ENCODE assay signal across 1 cellular context in the genomic region with DNA sequence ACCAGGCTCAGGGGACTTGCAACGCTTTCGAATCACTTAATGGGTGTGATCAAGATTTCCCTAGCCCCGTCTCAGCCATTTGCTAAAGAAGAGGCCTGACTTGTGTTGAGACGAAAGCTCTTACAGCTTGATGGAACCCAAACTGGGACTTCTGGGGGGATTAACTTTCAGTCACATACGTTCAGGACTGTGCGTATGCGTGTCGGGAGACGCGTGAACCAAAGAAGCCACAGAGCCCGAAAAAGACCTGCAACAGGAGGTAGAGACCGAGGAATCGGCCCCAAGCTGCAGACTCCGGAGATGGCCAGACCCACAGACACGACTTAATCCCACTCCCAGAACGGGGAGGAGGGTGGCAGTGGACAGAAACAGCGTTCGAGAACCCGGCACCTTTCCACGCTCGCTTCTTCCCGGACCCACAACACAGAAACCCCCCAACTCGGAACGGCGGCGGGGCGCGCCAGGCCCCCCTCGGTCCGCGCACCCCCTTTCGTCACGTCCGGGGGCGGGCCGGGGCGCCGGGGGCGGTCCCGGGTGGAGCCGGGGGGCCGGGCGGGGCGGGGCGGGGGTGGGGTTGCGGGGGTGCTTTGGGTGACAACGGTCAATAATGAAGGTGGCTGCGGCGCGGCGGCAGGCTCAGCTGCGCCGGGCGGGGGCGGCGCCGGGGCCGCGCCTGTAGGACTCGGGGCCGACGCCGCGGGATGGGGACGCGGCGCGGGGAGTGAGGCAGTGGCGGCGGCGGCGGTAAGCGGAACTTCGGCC.
TF ChIP-seq lines count a peak whose summit lies in the region.

Gene ATP11B (plus strand): TSS at position 604 of the 762 bp plus-strand sequence. CDS start 256 bp downstream, outside the sequence.

TF ChIP-seq in WTC11, 78 proteins besides CTCF, POLR2A, EP300 and RAD21 (continued from another document):
- TF ChIP-seq AFF4 (CRISPR knock-in tag; IDR thresholded peaks at IDR 0.05; ENCODE audit: borderline replicate concordance) (no peak), TEAD4 (CRISPR knock-in tag; IDR thresholded peaks at IDR 0.05) (no peak), SOX15 (CRISPR knock-in tag; IDR thresholded peaks at IDR 0.05) (no peak), GABPB1 (CRISPR knock-in tag; IDR thresholded peaks at IDR 0.05) (peak; percentile 34; the same call in 1 of the 2 replicates), ELF4 (CRISPR knock-in tag; IDR thresholded peaks at IDR 0.05; ENCODE audit: low read depth) (no peak), NFYB (CRISPR knock-in tag; conservative IDR thresholded peaks at IDR 0.05; ENCODE audit: low read depth) (no peak), MAX (CRISPR knock-in tag; IDR thresholded peaks at IDR 0.05) (peak; percentile 23; the same call in 1 of the 2 replicates), KAT7 (CRISPR knock-in tag; IDR thresholded peaks at IDR 0.05; ENCODE audit: borderline replicate concordance) (0 out of 2 replicates have a peak, but pooled peaks have one; percentile 12), ESRRA (CRISPR knock-in tag; IDR thresholded peaks at IDR 0.05; ENCODE audit: borderline replicate concordance) (no peak), SMAD3 (CRISPR knock-in tag; IDR thresholded peaks at IDR 0.05; ENCODE audit: borderline replicate concordance) (no peak), TCF7 (CRISPR knock-in tag; IDR thresholded peaks at IDR 0.05; ENCODE audit: low read depth) (no peak), NFATC4 (CRISPR knock-in tag; IDR thresholded peaks at IDR 0.05) (no peak), MXD4 (CRISPR knock-in tag; IDR thresholded peaks at IDR 0.05; ENCODE audit: borderline replicate concordance) (no peak)
- TF ChIP-seq, protein P1, sequence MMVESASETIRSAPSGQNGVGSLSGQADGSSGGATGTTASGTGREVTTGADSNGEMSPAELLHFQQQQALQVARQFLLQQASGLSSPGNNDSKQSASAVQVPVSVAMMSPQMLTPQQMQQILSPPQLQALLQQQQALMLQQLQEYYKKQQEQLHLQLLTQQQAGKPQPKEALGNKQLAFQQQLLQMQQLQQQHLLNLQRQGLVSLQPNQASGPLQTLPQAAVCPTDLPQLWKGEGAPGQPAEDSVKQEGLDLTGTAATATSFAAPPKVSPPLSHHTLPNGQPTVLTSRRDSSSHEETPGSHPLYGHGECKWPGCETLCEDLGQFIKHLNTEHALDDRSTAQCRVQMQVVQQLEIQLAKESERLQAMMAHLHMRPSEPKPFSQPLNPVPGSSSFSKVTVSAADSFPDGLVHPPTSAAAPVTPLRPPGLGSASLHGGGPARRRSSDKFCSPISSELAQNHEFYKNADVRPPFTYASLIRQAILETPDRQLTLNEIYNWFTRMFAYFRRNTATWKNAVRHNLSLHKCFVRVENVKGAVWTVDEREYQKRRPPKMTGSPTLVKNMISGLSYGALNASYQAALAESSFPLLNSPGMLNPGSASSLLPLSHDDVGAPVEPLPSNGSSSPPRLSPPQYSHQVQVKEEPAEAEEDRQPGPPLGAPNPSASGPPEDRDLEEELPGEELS (CRISPR knock-in tag; IDR thresholded peaks at IDR 0.05): peak; percentile 21; the same call in 1 of the 2 replicates
- TF ChIP-seq, protein P2, sequence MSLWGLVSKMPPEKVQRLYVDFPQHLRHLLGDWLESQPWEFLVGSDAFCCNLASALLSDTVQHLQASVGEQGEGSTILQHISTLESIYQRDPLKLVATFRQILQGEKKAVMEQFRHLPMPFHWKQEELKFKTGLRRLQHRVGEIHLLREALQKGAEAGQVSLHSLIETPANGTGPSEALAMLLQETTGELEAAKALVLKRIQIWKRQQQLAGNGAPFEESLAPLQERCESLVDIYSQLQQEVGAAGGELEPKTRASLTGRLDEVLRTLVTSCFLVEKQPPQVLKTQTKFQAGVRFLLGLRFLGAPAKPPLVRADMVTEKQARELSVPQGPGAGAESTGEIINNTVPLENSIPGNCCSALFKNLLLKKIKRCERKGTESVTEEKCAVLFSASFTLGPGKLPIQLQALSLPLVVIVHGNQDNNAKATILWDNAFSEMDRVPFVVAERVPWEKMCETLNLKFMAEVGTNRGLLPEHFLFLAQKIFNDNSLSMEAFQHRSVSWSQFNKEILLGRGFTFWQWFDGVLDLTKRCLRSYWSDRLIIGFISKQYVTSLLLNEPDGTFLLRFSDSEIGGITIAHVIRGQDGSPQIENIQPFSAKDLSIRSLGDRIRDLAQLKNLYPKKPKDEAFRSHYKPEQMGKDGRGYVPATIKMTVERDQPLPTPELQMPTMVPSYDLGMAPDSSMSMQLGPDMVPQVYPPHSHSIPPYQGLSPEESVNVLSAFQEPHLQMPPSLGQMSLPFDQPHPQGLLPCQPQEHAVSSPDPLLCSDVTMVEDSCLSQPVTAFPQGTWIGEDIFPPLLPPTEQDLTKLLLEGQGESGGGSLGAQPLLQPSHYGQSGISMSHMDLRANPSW (CRISPR knock-in tag; conservative IDR thresholded peaks at IDR 0.05; ENCODE audit: low read depth): no peak
- TF ChIP-seq, protein P3, sequence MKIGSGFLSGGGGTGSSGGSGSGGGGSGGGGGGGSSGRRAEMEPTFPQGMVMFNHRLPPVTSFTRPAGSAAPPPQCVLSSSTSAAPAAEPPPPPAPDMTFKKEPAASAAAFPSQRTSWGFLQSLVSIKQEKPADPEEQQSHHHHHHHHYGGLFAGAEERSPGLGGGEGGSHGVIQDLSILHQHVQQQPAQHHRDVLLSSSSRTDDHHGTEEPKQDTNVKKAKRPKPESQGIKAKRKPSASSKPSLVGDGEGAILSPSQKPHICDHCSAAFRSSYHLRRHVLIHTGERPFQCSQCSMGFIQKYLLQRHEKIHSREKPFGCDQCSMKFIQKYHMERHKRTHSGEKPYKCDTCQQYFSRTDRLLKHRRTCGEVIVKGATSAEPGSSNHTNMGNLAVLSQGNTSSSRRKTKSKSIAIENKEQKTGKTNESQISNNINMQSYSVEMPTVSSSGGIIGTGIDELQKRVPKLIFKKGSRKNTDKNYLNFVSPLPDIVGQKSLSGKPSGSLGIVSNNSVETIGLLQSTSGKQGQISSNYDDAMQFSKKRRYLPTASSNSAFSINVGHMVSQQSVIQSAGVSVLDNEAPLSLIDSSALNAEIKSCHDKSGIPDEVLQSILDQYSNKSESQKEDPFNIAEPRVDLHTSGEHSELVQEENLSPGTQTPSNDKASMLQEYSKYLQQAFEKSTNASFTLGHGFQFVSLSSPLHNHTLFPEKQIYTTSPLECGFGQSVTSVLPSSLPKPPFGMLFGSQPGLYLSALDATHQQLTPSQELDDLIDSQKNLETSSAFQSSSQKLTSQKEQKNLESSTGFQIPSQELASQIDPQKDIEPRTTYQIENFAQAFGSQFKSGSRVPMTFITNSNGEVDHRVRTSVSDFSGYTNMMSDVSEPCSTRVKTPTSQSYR (CRISPR knock-in tag; IDR thresholded peaks at IDR 0.05): no peak
- TF ChIP-seq, protein P4, sequence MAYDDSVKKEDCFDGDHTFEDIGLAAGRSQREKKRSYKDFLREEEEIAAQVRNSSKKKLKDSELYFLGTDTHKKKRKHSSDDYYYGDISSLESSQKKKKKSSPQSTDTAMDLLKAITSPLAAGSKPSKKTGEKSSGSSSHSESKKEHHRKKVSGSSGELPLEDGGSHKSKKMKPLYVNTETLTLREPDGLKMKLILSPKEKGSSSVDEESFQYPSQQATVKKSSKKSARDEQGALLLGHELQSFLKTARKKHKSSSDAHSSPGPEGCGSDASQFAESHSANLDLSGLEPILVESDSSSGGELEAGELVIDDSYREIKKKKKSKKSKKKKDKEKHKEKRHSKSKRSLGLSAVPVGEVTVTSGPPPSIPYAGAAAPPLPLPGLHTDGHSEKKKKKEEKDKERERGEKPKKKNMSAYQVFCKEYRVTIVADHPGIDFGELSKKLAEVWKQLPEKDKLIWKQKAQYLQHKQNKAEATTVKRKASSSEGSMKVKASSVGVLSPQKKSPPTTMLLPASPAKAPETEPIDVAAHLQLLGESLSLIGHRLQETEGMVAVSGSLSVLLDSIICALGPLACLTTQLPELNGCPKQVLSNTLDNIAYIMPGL (CRISPR knock-in tag; IDR thresholded peaks at IDR 0.05): peak; percentile 22; the same call in 1 of the 2 replicates
- TF ChIP-seq, protein P5, sequence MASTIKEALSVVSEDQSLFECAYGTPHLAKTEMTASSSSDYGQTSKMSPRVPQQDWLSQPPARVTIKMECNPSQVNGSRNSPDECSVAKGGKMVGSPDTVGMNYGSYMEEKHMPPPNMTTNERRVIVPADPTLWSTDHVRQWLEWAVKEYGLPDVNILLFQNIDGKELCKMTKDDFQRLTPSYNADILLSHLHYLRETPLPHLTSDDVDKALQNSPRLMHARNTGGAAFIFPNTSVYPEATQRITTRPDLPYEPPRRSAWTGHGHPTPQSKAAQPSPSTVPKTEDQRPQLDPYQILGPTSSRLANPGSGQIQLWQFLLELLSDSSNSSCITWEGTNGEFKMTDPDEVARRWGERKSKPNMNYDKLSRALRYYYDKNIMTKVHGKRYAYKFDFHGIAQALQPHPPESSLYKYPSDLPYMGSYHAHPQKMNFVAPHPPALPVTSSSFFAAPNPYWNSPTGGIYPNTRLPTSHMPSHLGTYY (CRISPR knock-in tag; IDR thresholded peaks at IDR 0.05): no peak
- TF ChIP-seq, protein P6, sequence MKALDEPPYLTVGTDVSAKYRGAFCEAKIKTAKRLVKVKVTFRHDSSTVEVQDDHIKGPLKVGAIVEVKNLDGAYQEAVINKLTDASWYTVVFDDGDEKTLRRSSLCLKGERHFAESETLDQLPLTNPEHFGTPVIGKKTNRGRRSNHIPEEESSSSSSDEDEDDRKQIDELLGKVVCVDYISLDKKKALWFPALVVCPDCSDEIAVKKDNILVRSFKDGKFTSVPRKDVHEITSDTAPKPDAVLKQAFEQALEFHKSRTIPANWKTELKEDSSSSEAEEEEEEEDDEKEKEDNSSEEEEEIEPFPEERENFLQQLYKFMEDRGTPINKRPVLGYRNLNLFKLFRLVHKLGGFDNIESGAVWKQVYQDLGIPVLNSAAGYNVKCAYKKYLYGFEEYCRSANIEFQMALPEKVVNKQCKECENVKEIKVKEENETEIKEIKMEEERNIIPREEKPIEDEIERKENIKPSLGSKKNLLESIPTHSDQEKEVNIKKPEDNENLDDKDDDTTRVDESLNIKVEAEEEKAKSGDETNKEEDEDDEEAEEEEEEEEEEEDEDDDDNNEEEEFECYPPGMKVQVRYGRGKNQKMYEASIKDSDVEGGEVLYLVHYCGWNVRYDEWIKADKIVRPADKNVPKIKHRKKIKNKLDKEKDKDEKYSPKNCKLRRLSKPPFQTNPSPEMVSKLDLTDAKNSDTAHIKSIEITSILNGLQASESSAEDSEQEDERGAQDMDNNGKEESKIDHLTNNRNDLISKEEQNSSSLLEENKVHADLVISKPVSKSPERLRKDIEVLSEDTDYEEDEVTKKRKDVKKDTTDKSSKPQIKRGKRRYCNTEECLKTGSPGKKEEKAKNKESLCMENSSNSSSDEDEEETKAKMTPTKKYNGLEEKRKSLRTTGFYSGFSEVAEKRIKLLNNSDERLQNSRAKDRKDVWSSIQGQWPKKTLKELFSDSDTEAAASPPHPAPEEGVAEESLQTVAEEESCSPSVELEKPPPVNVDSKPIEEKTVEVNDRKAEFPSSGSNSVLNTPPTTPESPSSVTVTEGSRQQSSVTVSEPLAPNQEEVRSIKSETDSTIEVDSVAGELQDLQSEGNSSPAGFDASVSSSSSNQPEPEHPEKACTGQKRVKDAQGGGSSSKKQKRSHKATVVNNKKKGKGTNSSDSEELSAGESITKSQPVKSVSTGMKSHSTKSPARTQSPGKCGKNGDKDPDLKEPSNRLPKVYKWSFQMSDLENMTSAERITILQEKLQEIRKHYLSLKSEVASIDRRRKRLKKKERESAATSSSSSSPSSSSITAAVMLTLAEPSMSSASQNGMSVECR (CRISPR knock-in tag; IDR thresholded peaks at IDR 0.05; ENCODE audit: borderline replicate concordance): peak; percentile 49; the same call in 1 of the 2 replicates
- TF ChIP-seq, protein P7, sequence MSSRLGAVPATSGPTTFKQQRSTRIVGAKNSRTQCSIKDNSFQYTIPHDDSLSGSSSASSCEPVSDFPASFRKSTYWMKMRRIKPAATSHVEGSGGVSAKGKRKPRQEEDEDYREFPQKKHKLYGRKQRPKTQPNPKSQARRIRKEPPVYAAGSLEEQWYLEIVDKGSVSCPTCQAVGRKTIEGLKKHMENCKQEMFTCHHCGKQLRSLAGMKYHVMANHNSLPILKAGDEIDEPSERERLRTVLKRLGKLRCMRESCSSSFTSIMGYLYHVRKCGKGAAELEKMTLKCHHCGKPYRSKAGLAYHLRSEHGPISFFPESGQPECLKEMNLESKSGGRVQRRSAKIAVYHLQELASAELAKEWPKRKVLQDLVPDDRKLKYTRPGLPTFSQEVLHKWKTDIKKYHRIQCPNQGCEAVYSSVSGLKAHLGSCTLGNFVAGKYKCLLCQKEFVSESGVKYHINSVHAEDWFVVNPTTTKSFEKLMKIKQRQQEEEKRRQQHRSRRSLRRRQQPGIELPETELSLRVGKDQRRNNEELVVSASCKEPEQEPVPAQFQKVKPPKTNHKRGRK (CRISPR knock-in tag; IDR thresholded peaks at IDR 0.05; ENCODE audit: borderline replicate concordance): no peak
TF ChIP-seq in WTC11: peak in this region for 10.
